8 cellular contexts compared by ENCODE assay signal in the genomic region with DNA sequence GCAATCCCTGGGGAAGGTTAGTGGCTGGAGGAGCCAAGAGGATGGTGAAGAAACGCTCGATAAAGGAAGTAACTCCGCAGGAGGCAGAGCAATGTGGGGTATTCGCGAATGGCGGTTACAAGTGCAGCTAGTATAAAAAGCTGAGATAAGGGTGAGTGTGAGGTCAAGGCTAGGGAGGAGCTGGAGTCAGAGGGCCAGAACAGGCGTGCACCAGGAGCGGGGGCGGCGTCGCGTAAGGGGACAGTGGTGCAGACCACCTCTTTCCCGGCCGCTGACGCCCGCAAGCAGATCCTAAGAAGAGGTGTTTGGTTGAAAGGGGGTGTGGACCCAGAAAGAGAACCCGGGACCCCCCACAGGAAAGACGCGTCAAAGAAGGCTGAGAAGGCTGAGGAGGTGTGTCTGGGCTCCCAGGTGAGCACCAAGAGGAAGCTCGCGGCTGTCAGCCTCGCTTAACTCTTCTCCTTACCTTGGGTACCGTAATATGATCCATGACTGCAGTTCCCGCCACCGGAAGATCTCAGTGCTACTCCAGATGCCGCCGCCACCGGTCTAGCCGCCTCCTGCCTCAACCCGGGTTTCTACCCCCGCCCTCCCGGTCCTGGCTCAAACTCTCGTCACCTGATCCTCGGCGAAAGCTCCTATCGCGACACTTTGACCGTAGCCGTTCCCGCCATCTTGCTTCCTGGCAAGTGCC. TPM values are rescaled to one million over a fixed set of nuclear protein-coding genes. Genes with fewer than 3 reads are reported as not detected.
DNase-seq lines count a peak whose midpoint lies in the region; ATAC-seq and TF ChIP-seq lines count a peak whose summit lies in the region.

TSS of gene MTMR8 (minus strand) at position 579 of the 694 bp plus-strand sequence. CDS start at position 490, 89 bp downstream.

- H3K36me3 ChIP-seq in trophoblast cell (ENCODE audit: control insufficient read depth in 1 of 2, insufficient read depth in 2 of 2, low read length in 2 of 2), result no peaks in the 10 kb centered on the region
- H3K36me3 ChIP-seq in thyroid gland, result no peaks in the 10 kb centered on the region

- no peaks in the 10 kb centered on the region for H3K9me3 ChIP-seq in CD4-positive, alpha-beta T cell (ENCODE audit: control insufficient read depth, low read length)
- no peaks in the 10 kb centered on the region for H3K9me3 ChIP-seq in trophoblast cell (ENCODE audit: insufficient read depth, low read depth, low read length)
- H3K9me3 ChIP-seq in thyroid gland, result no peaks in the 10 kb centered on the region

- H3K79me2 ChIP-seq in trophoblast cell (ENCODE audit: control insufficient read depth, insufficient read depth, low read length, poor library complexity), result no peaks in the 10 kb centered on the region

- no peak within 1 kb of the TSS for H3K23ac ChIP-seq in trophoblast cell (ENCODE audit: low read length)

- H3K4me2 ChIP-seq in trophoblast cell (ENCODE audit: low read length), result peak within 1 kb of the TSS; percentile 92

- peak within 1 kb of the TSS; percentile 83 for H2AFZ ChIP-seq in trophoblast cell (ENCODE audit: insufficient read depth, low read length, poor library complexity)

- peak in 1 of 2 donors; percentile 29 for TF ChIP-seq POLR2A in thyroid gland (IDR thresholded peaks at IDR 0.05)

- peaks cover 46% of the 10 kb centered on the region for H3K4me1 Mint-ChIP-seq in CD4-positive, alpha-beta T cell (ENCODE audit: low read depth)

- H2BK12ac ChIP-seq in trophoblast cell (ENCODE audit: low read length), result no peak within 1 kb of the TSS

- peak within 1 kb of the TSS; percentile 90 for H3K4me3 Mint-ChIP-seq in CD4-positive, alpha-beta T cell

- H3K27me3 ChIP-seq in CD4-positive, alpha-beta T cell (ENCODE audit: control insufficient read depth, insufficient read depth, low read length), result no peaks in the 10 kb centered on the region
- H3K27me3 ChIP-seq in trophoblast cell (ENCODE audit: insufficient read depth, low read length), result no peaks in the 10 kb centered on the region
- no peaks in the 10 kb centered on the region for H3K27me3 ChIP-seq in thyroid gland

- H2BK5ac ChIP-seq in trophoblast cell (ENCODE audit: low read depth, low read length, poor library complexity), result no peak within 1 kb of the TSS

- peak within 1 kb of the TSS; percentile 21 for H3K27ac ChIP-seq in CD4-positive, alpha-beta T cell (ENCODE audit: low read depth, low read length)
- H3K27ac ChIP-seq in trophoblast cell (ENCODE audit: low read depth, low read length) (no peak within 1 kb of the TSS), thyroid gland (no peak within 1 kb of the TSS)

- H4K12ac ChIP-seq in trophoblast cell (ENCODE audit: low read depth, low read length), result no peak within 1 kb of the TSS

- H3K4me1 ChIP-seq in trophoblast cell (ENCODE audit: control insufficient read depth in 1 of 2, insufficient read depth in 2 of 2, low read length in 2 of 2) (peaks cover 3 to 4% of the 10 kb centered on the region in 2 experiments), thyroid gland (no peaks in the 10 kb centered on the region)

- no peak within 1 kb of the TSS for H2AK5ac ChIP-seq in trophoblast cell (ENCODE audit: low read length)

- H3K36me3 Mint-ChIP-seq in CD4-positive, alpha-beta T cell (ENCODE audit: low read depth), result peaks cover 10% of the 10 kb centered on the region

- intact Hi-C loops in CD4-positive, alpha-beta T cell (cut with DNase I, micrococcal nuclease), result loop anchor here (1.0 to 5.0 kb wide), 4 partner anchors 188 to 1142 kb away; partner anchors contain the start of genes AMER1 (in 1 of the 2) and ZC4H2 (in 1 of the 2)
- intact Hi-C loops in cardiac septum (cut with DNase I) (no loop called here), thyroid gland (cut with DNase I) (no loop called here)

- no peak within 1 kb of the TSS for H3K4ac ChIP-seq in trophoblast cell (ENCODE audit: low read depth, low read length)

- WGBS in trophoblast cell (ENCODE audit: extremely low coverage, insufficient coverage, insufficient read length), result no CpG with 5 or more reads among the region's 40 CpGs
- WGBS in thyroid gland, 2 donors, result 0 to 1% methylated on average over 20 to 27 of the region's 40 CpGs

- ATAC-seq in CD4-positive, alpha-beta T cell (ENCODE audit: poor library complexity), result peak; percentile 95

- no peak within 1 kb of the TSS for H2BK120ac ChIP-seq in trophoblast cell (ENCODE audit: insufficient read depth, low read length, poor library complexity)

- TF ChIP-seq CTCF in CD4-positive, alpha-beta T cell (IDR thresholded peaks at IDR 0.05), result no peak
- TF ChIP-seq CTCF in GM20000 (IDR thresholded peaks at IDR 0.05; ENCODE audit: extremely low read depth, missing control alignments), result no peak
- TF ChIP-seq CTCF in thyroid gland (IDR thresholded peaks at IDR 0.05), result no peak

- POLR2A ChIA-PET in CD4-positive, alpha-beta T cell (lab: Charles Lee), result interaction anchor here (0.7 to 1.5 kb wide), 3 partner anchors 92 to 1140 kb away, joined by 3 to 8 read pairs (median 3); partner anchors contain the start of gene AMER1

- no peak within 1 kb of the TSS for H3K9ac ChIP-seq in trophoblast cell (ENCODE audit: low read length)

- H3K4me3 ChIP-seq in trophoblast cell (ENCODE audit: low read depth, low read length) (peak within 1 kb of the TSS; percentile 72), thyroid gland (replicated peaks in 1 of 3) (peak within 1 kb of the TSS; percentile 3 to 44 (median 11))

- DNase-seq in CD4-positive, alpha-beta T cell, result peak; percentile 59 to 78 (median 70)
- DNase-seq in GM20000 (ENCODE audit: low spot score), result peak; percentile 72
- DNase-seq in HT-29 (ENCODE audit: low spot score), result peak; percentile 73
- DNase-seq in RPMI8226, result peak; percentile 63
- peak; percentile 57 for DNase-seq in activated gamma-delta T cell treated with anti-CD3 and anti-CD28 coated beads, Interleukin-2, amount 50 U/mL, for 16 hours (ENCODE audit: low read depth)
- DNase-seq in cardiac septum (ENCODE audit: low spot score), result peak; percentile 80
- peak; percentile 12 to 60 for DNase-seq in trophoblast cell
- peak; percentile 76 to 78 for DNase-seq in thyroid gland

- CTCF ChIA-PET in CD4-positive, alpha-beta T cell (lab: Charles Lee), result no interaction called here

- no peaks in the 10 kb centered on the region for H3K9me3 Mint-ChIP-seq in CD4-positive, alpha-beta T cell

- no peak within 1 kb of the TSS for H3K14ac ChIP-seq in trophoblast cell (ENCODE audit: low read length)

- H3K27me3 Mint-ChIP-seq in CD4-positive, alpha-beta T cell, result no peaks in the 10 kb centered on the region

- no peaks in the 10 kb centered on the region for H3K79me1 ChIP-seq in trophoblast cell (ENCODE audit: low read length)

- no peak within 1 kb of the TSS for H3K18ac ChIP-seq in trophoblast cell (ENCODE audit: low read length)

- H3K27ac Mint-ChIP-seq in CD4-positive, alpha-beta T cell, result peak within 1 kb of the TSS; percentile 85

- H4K8ac ChIP-seq in trophoblast cell (ENCODE audit: low read depth, low read length), result peak within 1 kb of the TSS; percentile 66

- no peak within 1 kb of the TSS for H4K91ac ChIP-seq in trophoblast cell (ENCODE audit: low read depth, low read length)

RNA-seq across cellular contexts. Expression of gene MTMR8, which starts in this region (rescaled TPM):
- 1 to 10 TPM; 2.3 to 3.1 TPM for total RNA-seq in CD4-positive, alpha-beta T cell
- total RNA-seq in HT-29 (2014; rRNA removed; shearing (Covaris generic)), result 2.7 and 3.4 TPM in 2 replicates
- 0.73 TPM for total RNA-seq in cardiac septum
- polyA plus RNA-seq in trophoblast cell (2013), result 0.58 and 0.59 TPM in 2 replicates
- 1 to 10 TPM; 1.6 to 2.9 (median 2.1) TPM for total RNA-seq in thyroid gland

Comparison
In these comparisons a context has a peak if more than half of its experiments do, and no peak if none do; other contexts are left out.
1. Peak in DNase-seq in cardiac septum; RNA of the gene not detected or under 1 TPM.
2. intact Hi-C loops: an anchor here in CD4-positive, alpha-beta T cell (1.0 to 5.0 kb wide); none called in cardiac septum and thyroid gland.